In the genomic region with DNA sequence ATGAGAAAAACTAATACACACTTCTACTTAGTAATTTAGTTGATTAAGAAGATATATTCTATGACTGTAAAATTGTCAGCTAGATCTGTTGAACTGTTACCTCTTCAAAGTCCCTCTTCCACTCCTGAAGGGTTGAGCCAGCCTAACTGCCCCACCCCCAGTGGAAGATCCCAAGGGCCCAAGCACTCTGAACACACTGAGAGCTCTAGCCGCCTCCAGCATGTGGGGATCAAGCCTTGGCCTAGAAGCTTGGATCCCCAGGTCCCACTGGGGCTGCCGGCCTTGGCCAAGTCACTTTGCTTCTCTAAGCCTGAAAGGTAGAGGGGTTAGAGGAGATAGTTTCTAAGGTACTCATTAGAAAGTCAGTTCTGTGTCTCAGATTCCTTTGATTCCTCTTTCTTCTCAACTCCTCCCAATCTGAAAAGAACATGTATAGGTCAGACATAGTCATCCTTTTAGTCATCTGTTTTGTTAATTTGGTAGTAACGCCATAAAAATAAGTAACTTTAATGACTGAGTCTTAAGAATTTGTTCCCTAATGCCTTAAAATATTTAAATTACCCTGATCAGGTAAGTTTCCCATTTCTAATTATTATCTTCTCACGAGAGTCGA, we compare ENCODE assay signal across 20 cellular contexts.
"Had no signal": no experiment of that assay in that cellular context is flagged by ENCODE, and none has a peak within 500 bp of the region (broad histone marks: within the 10 kb centered on the region; RNA-seq: fewer than 3 reads in every experiment).

No MANE protein-coding gene starts in this region.

- H3K27me3 ChIP-seq: body of pancreas, foreskin keratinocyte, neural progenitor cell, sigmoid colon, spleen had no signal

- H3K4me3 Mint-ChIP-seq: activated naive CD8-positive, alpha-beta T cell treated with anti-CD3 and anti-CD28 coated beads, Interleukin-2, amount 50 U/mL, for 24 hours; activated T-cell treated with anti-CD3 and anti-CD28 coated beads, Interleukin-2, amount 50 U/mL, for 24 hours; activated T-helper 17 cell treated with anti-CD3 and anti-CD28 coated beads, Interleukin-2, amount 50 U/mL, for 72 hours; naive thymus-derived CD8-positive, alpha-beta T cell; neural progenitor cell had no signal

- H3K4me1 Mint-ChIP-seq: activated T-helper 17 cell treated with anti-CD3 and anti-CD28 coated beads, Interleukin-2, amount 50 U/mL, for 72 hours; neural progenitor cell had no signal

- H3K27me3 Mint-ChIP-seq: activated naive CD8-positive, alpha-beta T cell treated with anti-CD3 and anti-CD28 coated beads, Interleukin-2, amount 50 U/mL, for 24 hours; activated T-cell treated with anti-CD3 and anti-CD28 coated beads, Interleukin-2, amount 50 U/mL, for 24 hours; activated T-helper 17 cell treated with anti-CD3 and anti-CD28 coated beads, Interleukin-2, amount 50 U/mL, for 72 hours; naive thymus-derived CD8-positive, alpha-beta T cell had no signal

- H3K27ac Mint-ChIP-seq: activated naive CD8-positive, alpha-beta T cell treated with anti-CD3 and anti-CD28 coated beads, Interleukin-2, amount 50 U/mL, for 24 hours; activated T-helper 17 cell treated with anti-CD3 and anti-CD28 coated beads, Interleukin-2, amount 50 U/mL, for 72 hours; neural progenitor cell had no signal

- H3K9me3 Mint-ChIP-seq: activated naive CD8-positive, alpha-beta T cell treated with anti-CD3 and anti-CD28 coated beads, Interleukin-2, amount 50 U/mL, for 24 hours; activated T-cell treated with anti-CD3 and anti-CD28 coated beads, Interleukin-2, amount 50 U/mL, for 24 hours; activated T-helper 17 cell treated with anti-CD3 and anti-CD28 coated beads, Interleukin-2, amount 50 U/mL, for 72 hours; naive thymus-derived CD8-positive, alpha-beta T cell; neural progenitor cell had no signal

- DNase-seq: activated CD4-positive, CD25-positive, alpha-beta regulatory T cell treated with anti-CD3 and anti-CD28 coated beads, Interleukin-2, amount 50 U/mL, for 72 hours; activated CD8-positive, alpha-beta memory T cell treated with anti-CD3 and anti-CD28 coated beads, Interleukin-2, amount 50 U/mL, for 4 hours; activated naive CD4-positive, alpha-beta T cell; activated naive CD8-positive, alpha-beta T cell treated with anti-CD3 and anti-CD28 coated beads, Interleukin-2, amount 50 U/mL, for 24 hours; activated T-cell treated with anti-CD3 and anti-CD28 coated beads, Interleukin-2, amount 50 U/mL, for 24 hours; body of pancreas; effector CD4-positive, alpha-beta T cell; foreskin keratinocyte; kidney; lower lobe of right lung; naive thymus-derived CD8-positive, alpha-beta T cell; sigmoid colon; spleen; stimulated activated CD4-positive, alpha-beta T cell treated with anti-CD3 and anti-CD28 coated beads, Interleukin-4, amount 100 ng/mL, for 24 hours; stimulated activated naive CD4-positive, alpha-beta T cell treated with Interleukin-2 at 50 U/mL for 16 hours; WERI-Rb-1 had no signal

- ATAC-seq: activated naive CD8-positive, alpha-beta T cell treated with anti-CD3 and anti-CD28 coated beads, Interleukin-2, amount 50 U/mL, for 24 hours; activated T-helper 17 cell treated with anti-CD3 and anti-CD28 coated beads, Interleukin-2, amount 50 U/mL, for 72 hours; body of pancreas; foreskin keratinocyte; left lobe of liver; lower lobe of right lung; naive thymus-derived CD8-positive, alpha-beta T cell had no signal

- FAIRE-seq: endometrium, kidney had no signal

- H3K4me3 ChIP-seq: body of pancreas, lower lobe of right lung, neural progenitor cell, sigmoid colon, spleen had no signal
